In genomic region chr21:44603911-44604310, GRCh38 we compare ENCODE assay signal across 32 cellular contexts. TPM values are rescaled to one million over a fixed set of nuclear protein-coding genes. Genes with fewer than 3 reads are reported as not detected.
A peak's percentile ranks its signal among the peaks of the same experiment; 100 is the strongest.
DNase-seq lines count a peak whose midpoint lies in the region; ATAC-seq, FAIRE-seq and TF ChIP-seq lines count a peak whose summit lies in the region.
"Had no signal": no experiment of that assay in that cellular context is flagged by ENCODE, and none has a peak within 500 bp of the region (broad histone marks: within the 10 kb centered on the region; RNA-seq: fewer than 3 reads in every experiment).

No MANE protein-coding gene starts in this region.

- TF ChIP-seq POLR2A in gastrocnemius medialis (IDR thresholded peaks at IDR 0.05) = no peak
- no peak for TF ChIP-seq POLR2A in HepG2 (IDR thresholded peaks at IDR 0.05; ENCODE audit: insufficient read depth in 1 of 2, low read depth in 2 of 2, low read length in 2 of 2)

- no peak overlapping the region for H3K4me2 ChIP-seq in HepG2 (ENCODE audit: low read depth, low read length)
- H3K4me2 ChIP-seq: BLaER1 had no signal

- 48% methylated on average over 8 of the region's 8 CpGs for WGBS in HepG2 (ENCODE audit: low lambda C conversion rate)

- DNase-seq in RPMI8226 (peak; percentile 33), RWPE2 (ENCODE audit: low spot score) (peak; percentile 15), mesenteric fat pad (ENCODE audit: low spot score) (peak; percentile 62), posterior vena cava (ENCODE audit: low spot score) (peak; percentile 57), gastrocnemius medialis (no peak), HepG2 (ENCODE audit: low spot score) (no peak)
- DNase-seq in stimulated activated CD4-positive, alpha-beta T cell treated with anti-CD3 and anti-CD28 coated beads, Interleukin-4, amount 100 ng/mL, for 4 hours = no peak
- DNase-seq: 8988T; ACHN; BE2C; C1 segment of cervical spinal cord; CD4-positive, alpha-beta memory T cell; CD4-positive, CD25-positive, alpha-beta regulatory T cell; CD8-positive, alpha-beta memory T cell; COR-L47; DMS 273 treated with DMSO at 0.1 percent for 48 hours; DMS153; DMS53; DMS79; DND-41; EL; GDM1 had no signal

- ATAC-seq in RWPE2 (ENCODE audit: low read depth) (no peak), gastrocnemius medialis (no peak), HepG2 (no peak)
- ATAC-seq: GM12878 had no signal

- no peaks in the 10 kb centered on the region for H3K9me3 ChIP-seq in RWPE2 (ENCODE audit: severe bottlenecking)
- no peaks in the 10 kb centered on the region for H3K9me3 ChIP-seq in gastrocnemius medialis
- H3K9me3 ChIP-seq in HepG2 (ENCODE audit: low read length) = no peaks in the 10 kb centered on the region
- H3K9me3 ChIP-seq: BE2C had no signal

- POLR2A ChIA-PET in HepG2 (lab: Yijun Ruan, JAX) = no interaction called here

- TF ChIP-seq RAD21 in HepG2 (CRISPR knock-in tag; IDR thresholded peaks at IDR 0.05) = no peak

- no peaks in the 10 kb centered on the region for H3K4me1 ChIP-seq in RWPE2 (ENCODE audit: insufficient read depth, poor library complexity, severe bottlenecking)
- H3K4me1 ChIP-seq in gastrocnemius medialis = no peaks in the 10 kb centered on the region
- no peaks in the 10 kb centered on the region for H3K4me1 ChIP-seq in HepG2 (ENCODE audit: insufficient read depth, low read length)
- H3K4me1 ChIP-seq: BE2C, BLaER1 had no signal

- H3K36me3 ChIP-seq in RWPE2 (ENCODE audit: low read depth) (no peaks in the 10 kb centered on the region), gastrocnemius medialis (no peaks in the 10 kb centered on the region), HepG2 (replicated peaks in 1 of 2; ENCODE audit: control insufficient read depth in 1 of 2, insufficient read depth in 2 of 2, low read length in 2 of 2) (no peaks in the 10 kb centered on the region)
- H3K36me3 ChIP-seq: BE2C, BLaER1 had no signal

- TF ChIP-seq EP300 in HepG2 (IDR thresholded peaks at IDR 0.05; ENCODE audit: low read depth in 2 of 2, low read length in 2 of 2) (no peak), HepG2 (CRISPR knock-in tag; IDR thresholded peaks at IDR 0.05; ENCODE audit: borderline replicate concordance) (no peak)

- TF ChIP-seq CTCF in RWPE2 (IDR thresholded peaks at IDR 0.05; ENCODE audit: poor library complexity, severe bottlenecking) = no peak
- TF ChIP-seq CTCF in gastrocnemius medialis (IDR thresholded peaks at IDR 0.05 in 4 of 5, conservative IDR thresholded peaks at IDR 0.05 in 1 of 5) = no peak
- no peak for TF ChIP-seq CTCF in HepG2 (CRISPR knock-in tag; IDR thresholded peaks at IDR 0.05)

- no peak overlapping the region for H2AFZ ChIP-seq in HepG2 (ENCODE audit: low read length)

- H4K20me1 ChIP-seq in HepG2 (ENCODE audit: insufficient read depth, low read length) = no peaks in the 10 kb centered on the region
- H4K20me1 ChIP-seq: BLaER1 had no signal

- H3K27me3 ChIP-seq in RWPE2 (ENCODE audit: insufficient read depth, poor library complexity, severe bottlenecking) = peaks cover 15% of the 10 kb centered on the region
- H3K27me3 ChIP-seq in gastrocnemius medialis = peaks cover 18 to 36% (median 23%) of the 10 kb centered on the region in 3 donors
- H3K27me3 ChIP-seq in HepG2 (ENCODE audit: control insufficient read depth in 1 of 2, insufficient read depth in 2 of 2, low read length in 2 of 2) = peaks cover 0 to 1% of the 10 kb centered on the region in 2 experiments; a peak in 1 of 5 replicates
- H3K27me3 ChIP-seq: BLaER1 had no signal

- no peak for FAIRE-seq in HepG2 (lab: Jason Lieb, UNC)
- FAIRE-seq: A204.1, GM12878, GM12892, GM18507 had no signal

- no peak overlapping the region for H3K9ac ChIP-seq in HepG2 (ENCODE audit: insufficient read depth, low read depth, low read length)
- H3K9ac ChIP-seq: BLaER1 had no signal

- H3K79me2 ChIP-seq in HepG2 (ENCODE audit: insufficient read depth, low read length) = no peaks in the 10 kb centered on the region

- H3K4me3 ChIP-seq in RWPE2 (ENCODE audit: severe bottlenecking) (no peak overlapping the region), gastrocnemius medialis (no peak overlapping the region), HepG2 (replicated peaks in 1 of 3; ENCODE audit: insufficient read depth in 1 of 3, low read depth in 2 of 3, low read length in 3 of 3) (no peak overlapping the region)
- H3K4me3 ChIP-seq: BLaER1, GM12878 had no signal

- CTCF ChIA-PET in HepG2 (lab: Yijun Ruan, JAX; ENCODE audit: low intra/inter-chr PET ratio, low total read pairs) = no interaction called here

- in situ Hi-C loops in gastrocnemius medialis (cut with MboI; ENCODE audit: low sequenced_read_pairs in 4 of 4) = no loop called here
- in situ Hi-C loops in HepG2 (cut with HindIII; ENCODE audit: extremely low pct_ligation_motif_present, low pct_unique_long_range_greater_than_20kb) = no loop called here

- H3K27ac ChIP-seq in RWPE2 (ENCODE audit: poor library complexity, severe bottlenecking) (no peak overlapping the region), gastrocnemius medialis (no peak overlapping the region), HepG2 (ENCODE audit: extremely low read length, insufficient read depth, low read length) (no peak overlapping the region)
- H3K27ac ChIP-seq: BLaER1 had no signal

- no TSS peak for BruUV-seq in HepG2 (replicated peaks; lab: Mats Ljungman, UMichigan)

- intact Hi-C loops in posterior vena cava (cut with DNase I) (no loop called here), gastrocnemius medialis (cut with DNase I; ENCODE audit: low total_unique reads) (no loop called here), HepG2 (cut with micrococcal nuclease; ENCODE audit: unreplicated experiment) (no loop called here)

RNA-seq across cellular contexts. Expression of gene KRTAP10-7, which starts 3.5 kb away (rescaled TPM):
- total RNA-seq in mesenteric fat pad (not detected), posterior vena cava (not detected), gastrocnemius medialis (not detected), HepG2 (2016; rRNA removed; fragmentation: Illumina TruSeq; extraction: Trizol) (not detected in 2 replicates)
- not detected in 2 replicates for total RNA-seq in HepG2 (2016; cell fraction: cytosol; rRNA removed; fragmentation: Illumina TruSeq; extraction: Trizol; ENCODE audit: low read depth)
- total RNA-seq in HepG2 (2016; cell fraction: insoluble cytoplasmic fraction; rRNA removed; fragmentation: Illumina TruSeq; extraction: Trizol) = not detected in 2 replicates
- total RNA-seq in HepG2 (2016; cell fraction: membrane; rRNA removed; fragmentation: Illumina TruSeq; extraction: Trizol) = not detected in 2 replicates
- not detected in 2 replicates for total RNA-seq in HepG2 (2016; cell fraction: nucleus; rRNA removed; fragmentation: Illumina TruSeq; extraction: Trizol)
- polyA plus RNA-seq in HepG2 (2011; rRNA removed) = not detected in 2 replicates
- not detected in 2 replicates for polyA plus RNA-seq in HepG2 (2011; cell fraction: cytosol; rRNA removed)
- not detected in 2 replicates for polyA plus RNA-seq in HepG2 (2011; cell fraction: nucleus; rRNA removed)
- polyA plus RNA-seq in HepG2 (2012) = not detected in 2 replicates
- polyA plus RNA-seq in HepG2 (2016; cell fraction: cytosol; fragmentation: Illumina TruSeq; extraction: Trizol; ENCODE audit: low read depth) = not detected in 2 replicates
- polyA plus RNA-seq in HepG2 (2016; cell fraction: insoluble cytoplasmic fraction; fragmentation: Illumina TruSeq; extraction: Trizol; ENCODE audit: low read depth) = not detected in 2 replicates
- not detected in 2 replicates for polyA plus RNA-seq in HepG2 (2016; cell fraction: membrane; fragmentation: Illumina TruSeq; extraction: Trizol; ENCODE audit: low read depth)
- not detected in 2 replicates for polyA plus RNA-seq in HepG2 (2016; cell fraction: nucleus; fragmentation: Illumina TruSeq; extraction: Trizol; ENCODE audit: insufficient read depth, low read depth)
- polyA minus RNA-seq in HepG2 (2011; rRNA and poly(A)+ RNA removed; ENCODE audit: low replicate concordance) = not detected in 2 replicates
- polyA minus RNA-seq in HepG2 (2011; cell fraction: cytosol; rRNA and poly(A)+ RNA removed) = not detected in 2 replicates
- polyA minus RNA-seq in HepG2 (2011; cell fraction: nucleus; rRNA and poly(A)+ RNA removed) = not detected in 2 replicates
- total RNA-seq: A673; CD4-positive, alpha-beta memory T cell; CD4-positive, CD25-positive, alpha-beta regulatory T cell; CD8-positive, alpha-beta memory T cell; Daoy; G401; GM12878 had no signal
- polyA plus RNA-seq: AG04450; CD14-positive monocyte; CD4-positive, alpha-beta memory T cell; CD4-positive, CD25-positive, alpha-beta regulatory T cell; CD8-positive, alpha-beta memory T cell; GM12878 had no signal

RNA-seq across cellular contexts. Expression of gene KRTAP10-8, which starts 8.0 kb away (rescaled TPM):
- total RNA-seq in mesenteric fat pad = not detected
- not detected for total RNA-seq in posterior vena cava
- total RNA-seq in gastrocnemius medialis = not detected
- total RNA-seq in HepG2 (2016; rRNA removed; fragmentation: Illumina TruSeq; extraction: Trizol) = not detected in 2 replicates
- total RNA-seq in HepG2 (2016; cell fraction: cytosol; rRNA removed; fragmentation: Illumina TruSeq; extraction: Trizol; ENCODE audit: low read depth) = not detected in 2 replicates
- not detected in 2 replicates for total RNA-seq in HepG2 (2016; cell fraction: insoluble cytoplasmic fraction; rRNA removed; fragmentation: Illumina TruSeq; extraction: Trizol)
- total RNA-seq in HepG2 (2016; cell fraction: membrane; rRNA removed; fragmentation: Illumina TruSeq; extraction: Trizol) = not detected in 2 replicates
- not detected in 2 replicates for total RNA-seq in HepG2 (2016; cell fraction: nucleus; rRNA removed; fragmentation: Illumina TruSeq; extraction: Trizol)
- not detected in 2 replicates for polyA plus RNA-seq in HepG2 (2011; rRNA removed)
- polyA plus RNA-seq in HepG2 (2011; cell fraction: cytosol; rRNA removed) = not detected in 2 replicates
- not detected in 2 replicates for polyA plus RNA-seq in HepG2 (2011; cell fraction: nucleus; rRNA removed)
- not detected in 2 replicates for polyA plus RNA-seq in HepG2 (2012)
- not detected in 2 replicates for polyA plus RNA-seq in HepG2 (2016; cell fraction: cytosol; fragmentation: Illumina TruSeq; extraction: Trizol; ENCODE audit: low read depth)
- not detected in 2 replicates for polyA plus RNA-seq in HepG2 (2016; cell fraction: insoluble cytoplasmic fraction; fragmentation: Illumina TruSeq; extraction: Trizol; ENCODE audit: low read depth)
- not detected in 2 replicates for polyA plus RNA-seq in HepG2 (2016; cell fraction: membrane; fragmentation: Illumina TruSeq; extraction: Trizol; ENCODE audit: low read depth)
- not detected in 2 replicates for polyA plus RNA-seq in HepG2 (2016; cell fraction: nucleus; fragmentation: Illumina TruSeq; extraction: Trizol; ENCODE audit: insufficient read depth, low read depth)
- polyA minus RNA-seq in HepG2 (2011; rRNA and poly(A)+ RNA removed; ENCODE audit: low replicate concordance) = not detected in 2 replicates
- polyA minus RNA-seq in HepG2 (2011; cell fraction: cytosol; rRNA and poly(A)+ RNA removed) = not detected in 2 replicates
- polyA minus RNA-seq in HepG2 (2011; cell fraction: nucleus; rRNA and poly(A)+ RNA removed) = not detected in 2 replicates
- total RNA-seq: A673; CD4-positive, alpha-beta memory T cell; CD4-positive, CD25-positive, alpha-beta regulatory T cell; CD8-positive, alpha-beta memory T cell; Daoy; G401; GM12878 had no signal
- polyA plus RNA-seq: AG04450; CD14-positive monocyte; CD4-positive, alpha-beta memory T cell; CD4-positive, CD25-positive, alpha-beta regulatory T cell; CD8-positive, alpha-beta memory T cell; GM12878 had no signal

RNA-seq across cellular contexts. Expression of gene KRTAP10-6, which starts 11.6 kb away (rescaled TPM):
- total RNA-seq in mesenteric fat pad (not detected), posterior vena cava (not detected), gastrocnemius medialis (not detected), HepG2 (2016; rRNA removed; fragmentation: Illumina TruSeq; extraction: Trizol) (not detected in 2 replicates)
- not detected in 2 replicates for total RNA-seq in HepG2 (2016; cell fraction: cytosol; rRNA removed; fragmentation: Illumina TruSeq; extraction: Trizol; ENCODE audit: low read depth)
- total RNA-seq in HepG2 (2016; cell fraction: insoluble cytoplasmic fraction; rRNA removed; fragmentation: Illumina TruSeq; extraction: Trizol) = not detected in 2 replicates
- not detected in 2 replicates for total RNA-seq in HepG2 (2016; cell fraction: membrane; rRNA removed; fragmentation: Illumina TruSeq; extraction: Trizol)
- total RNA-seq in HepG2 (2016; cell fraction: nucleus; rRNA removed; fragmentation: Illumina TruSeq; extraction: Trizol) = not detected in 2 replicates
- not detected in 2 replicates for polyA plus RNA-seq in HepG2 (2011; rRNA removed)
- polyA plus RNA-seq in HepG2 (2011; cell fraction: cytosol; rRNA removed) = not detected in 2 replicates
- 0.10 TPM in 1 of 2 replicates, not detected in the other for polyA plus RNA-seq in HepG2 (2011; cell fraction: nucleus; rRNA removed)
- not detected in 2 replicates for polyA plus RNA-seq in HepG2 (2012)
- not detected in 2 replicates for polyA plus RNA-seq in HepG2 (2016; cell fraction: cytosol; fragmentation: Illumina TruSeq; extraction: Trizol; ENCODE audit: low read depth)
- not detected in 2 replicates for polyA plus RNA-seq in HepG2 (2016; cell fraction: insoluble cytoplasmic fraction; fragmentation: Illumina TruSeq; extraction: Trizol; ENCODE audit: low read depth)
- not detected in 2 replicates for polyA plus RNA-seq in HepG2 (2016; cell fraction: membrane; fragmentation: Illumina TruSeq; extraction: Trizol; ENCODE audit: low read depth)
- polyA plus RNA-seq in HepG2 (2016; cell fraction: nucleus; fragmentation: Illumina TruSeq; extraction: Trizol; ENCODE audit: insufficient read depth, low read depth) = not detected in 2 replicates
- polyA minus RNA-seq in HepG2 (2011; rRNA and poly(A)+ RNA removed; ENCODE audit: low replicate concordance) = not detected in 2 replicates
- polyA minus RNA-seq in HepG2 (2011; cell fraction: cytosol; rRNA and poly(A)+ RNA removed) = not detected in 2 replicates
- not detected in 2 replicates for polyA minus RNA-seq in HepG2 (2011; cell fraction: nucleus; rRNA and poly(A)+ RNA removed)
- total RNA-seq: CD4-positive, alpha-beta memory T cell; CD4-positive, CD25-positive, alpha-beta regulatory T cell; CD8-positive, alpha-beta memory T cell; Daoy; G401; GM12878 had no signal
- polyA plus RNA-seq: AG04450; CD14-positive monocyte; CD4-positive, alpha-beta memory T cell; CD4-positive, CD25-positive, alpha-beta regulatory T cell; CD8-positive, alpha-beta memory T cell; GM12878 had no signal

RNA-seq across cellular contexts. Expression of gene KRTAP10-9, which starts 23.0 kb away (rescaled TPM):
- total RNA-seq in mesenteric fat pad (not detected), posterior vena cava (not detected), gastrocnemius medialis (not detected), HepG2 (2016; rRNA removed; fragmentation: Illumina TruSeq; extraction: Trizol) (not detected in 2 replicates)
- total RNA-seq in HepG2 (2016; cell fraction: cytosol; rRNA removed; fragmentation: Illumina TruSeq; extraction: Trizol; ENCODE audit: low read depth) = not detected in 2 replicates
- total RNA-seq in HepG2 (2016; cell fraction: insoluble cytoplasmic fraction; rRNA removed; fragmentation: Illumina TruSeq; extraction: Trizol) = not detected in 2 replicates
- not detected in 2 replicates for total RNA-seq in HepG2 (2016; cell fraction: membrane; rRNA removed; fragmentation: Illumina TruSeq; extraction: Trizol)
- not detected in 2 replicates for total RNA-seq in HepG2 (2016; cell fraction: nucleus; rRNA removed; fragmentation: Illumina TruSeq; extraction: Trizol)
- polyA plus RNA-seq in HepG2 (2011; rRNA removed) = not detected in 2 replicates
- polyA plus RNA-seq in HepG2 (2011; cell fraction: cytosol; rRNA removed) = not detected in 2 replicates
- polyA plus RNA-seq in HepG2 (2011; cell fraction: nucleus; rRNA removed) = not detected in 2 replicates
- polyA plus RNA-seq in HepG2 (2012) = not detected in 2 replicates
- polyA plus RNA-seq in HepG2 (2016; cell fraction: cytosol; fragmentation: Illumina TruSeq; extraction: Trizol; ENCODE audit: low read depth) = not detected in 2 replicates
- not detected in 2 replicates for polyA plus RNA-seq in HepG2 (2016; cell fraction: insoluble cytoplasmic fraction; fragmentation: Illumina TruSeq; extraction: Trizol; ENCODE audit: low read depth)
- not detected in 2 replicates for polyA plus RNA-seq in HepG2 (2016; cell fraction: membrane; fragmentation: Illumina TruSeq; extraction: Trizol; ENCODE audit: low read depth)
- polyA plus RNA-seq in HepG2 (2016; cell fraction: nucleus; fragmentation: Illumina TruSeq; extraction: Trizol; ENCODE audit: insufficient read depth, low read depth) = not detected in 2 replicates
- not detected in 2 replicates for polyA minus RNA-seq in HepG2 (2011; rRNA and poly(A)+ RNA removed; ENCODE audit: low replicate concordance)
- not detected in 2 replicates for polyA minus RNA-seq in HepG2 (2011; cell fraction: cytosol; rRNA and poly(A)+ RNA removed)
- polyA minus RNA-seq in HepG2 (2011; cell fraction: nucleus; rRNA and poly(A)+ RNA removed) = not detected in 2 replicates
- total RNA-seq: A673; CD4-positive, alpha-beta memory T cell; CD4-positive, CD25-positive, alpha-beta regulatory T cell; CD8-positive, alpha-beta memory T cell; Daoy; G401; GM12878 had no signal
- polyA plus RNA-seq: AG04450; CD14-positive monocyte; CD4-positive, alpha-beta memory T cell; CD4-positive, CD25-positive, alpha-beta regulatory T cell; CD8-positive, alpha-beta memory T cell; GM12878 had no signal

RNA-seq across cellular contexts. Expression of gene KRTAP10-5, which starts 23.5 kb away (rescaled TPM):
- total RNA-seq in mesenteric fat pad (not detected), posterior vena cava (not detected), gastrocnemius medialis (not detected), HepG2 (2016; rRNA removed; fragmentation: Illumina TruSeq; extraction: Trizol) (not detected in 2 replicates)
- total RNA-seq in HepG2 (2016; cell fraction: cytosol; rRNA removed; fragmentation: Illumina TruSeq; extraction: Trizol; ENCODE audit: low read depth) = not detected in 2 replicates
- not detected in 2 replicates for total RNA-seq in HepG2 (2016; cell fraction: insoluble cytoplasmic fraction; rRNA removed; fragmentation: Illumina TruSeq; extraction: Trizol)
- total RNA-seq in HepG2 (2016; cell fraction: membrane; rRNA removed; fragmentation: Illumina TruSeq; extraction: Trizol) = not detected in 2 replicates
- not detected in 2 replicates for total RNA-seq in HepG2 (2016; cell fraction: nucleus; rRNA removed; fragmentation: Illumina TruSeq; extraction: Trizol)
- polyA plus RNA-seq in HepG2 (2011; rRNA removed) = not detected in 2 replicates
- not detected in 2 replicates for polyA plus RNA-seq in HepG2 (2011; cell fraction: cytosol; rRNA removed)
- not detected in 2 replicates for polyA plus RNA-seq in HepG2 (2011; cell fraction: nucleus; rRNA removed)
- not detected in 2 replicates for polyA plus RNA-seq in HepG2 (2012)
- not detected in 2 replicates for polyA plus RNA-seq in HepG2 (2016; cell fraction: cytosol; fragmentation: Illumina TruSeq; extraction: Trizol; ENCODE audit: low read depth)
- not detected in 2 replicates for polyA plus RNA-seq in HepG2 (2016; cell fraction: insoluble cytoplasmic fraction; fragmentation: Illumina TruSeq; extraction: Trizol; ENCODE audit: low read depth)
- not detected in 2 replicates for polyA plus RNA-seq in HepG2 (2016; cell fraction: membrane; fragmentation: Illumina TruSeq; extraction: Trizol; ENCODE audit: low read depth)
- polyA plus RNA-seq in HepG2 (2016; cell fraction: nucleus; fragmentation: Illumina TruSeq; extraction: Trizol; ENCODE audit: insufficient read depth, low read depth) = not detected in 2 replicates
- polyA minus RNA-seq in HepG2 (2011; rRNA and poly(A)+ RNA removed; ENCODE audit: low replicate concordance) = not detected in 2 replicates
- polyA minus RNA-seq in HepG2 (2011; cell fraction: cytosol; rRNA and poly(A)+ RNA removed) = not detected in 2 replicates
- polyA minus RNA-seq in HepG2 (2011; cell fraction: nucleus; rRNA and poly(A)+ RNA removed) = not detected in 2 replicates
- total RNA-seq: A673; CD4-positive, alpha-beta memory T cell; CD4-positive, CD25-positive, alpha-beta regulatory T cell; CD8-positive, alpha-beta memory T cell; Daoy; G401; GM12878 had no signal
- polyA plus RNA-seq: AG04450; CD14-positive monocyte; CD4-positive, alpha-beta memory T cell; CD4-positive, CD25-positive, alpha-beta regulatory T cell; CD8-positive, alpha-beta memory T cell; GM12878 had no signal

Comparison
In these comparisons a context has a peak if more than half of its experiments do, and no peak if none do; other contexts are left out.
1. DNase-seq: peak in RPMI8226 (single experiment), RWPE2 (single experiment), mesenteric fat pad (single experiment) and posterior vena cava (single experiment); none in gastrocnemius medialis (0 of 2), HepG2 (single experiment) and stimulated activated CD4-positive, alpha-beta T cell treated with anti-CD3 and anti-CD28 coated beads, Interleukin-4, amount 100 ng/mL, for 4 hours (0 of 2).